Comparison of ENCODE assay signal across 23 cellular contexts in genomic region chr2:181170256-181170655, GRCh38.
DNase-seq lines count a peak whose midpoint lies in the region; ATAC-seq, FAIRE-seq and TF ChIP-seq lines count a peak whose summit lies in the region.
"Had no signal": no experiment of that assay in that cellular context is flagged by ENCODE, and none has a peak within 500 bp of the region (broad histone marks: within the 10 kb centered on the region; RNA-seq: fewer than 3 reads in every experiment).

No MANE protein-coding gene starts in this region.

- H2AK5ac ChIP-seq in mesenchymal stem cell (ENCODE audit: low read length, severe bottlenecking) = no peak overlapping the region

- no peak overlapping the region for H3K4me3 Mint-ChIP-seq in CD4-positive, alpha-beta T cell
- H3K4me3 Mint-ChIP-seq in CD8-positive, alpha-beta memory T cell = peak overlapping the region; percentile 2 to 69 (median 63)

- TF ChIP-seq EP300 in GM12878 (IDR thresholded peaks at IDR 0.05; ENCODE audit: borderline replicate concordance in 1 of 2, control insufficient read depth in 1 of 2, low read depth in 2 of 2, low read length in 2 of 2) = no peak

- no peaks in the 10 kb centered on the region for H4K20me1 ChIP-seq in GM12878 (ENCODE audit: control insufficient read depth, insufficient read depth)

- H2BK12ac ChIP-seq in mesenchymal stem cell (ENCODE audit: low read length in 2 of 2) = no peak overlapping the region

- in situ Hi-C loops in GM12878 (cut with MboI) = no loop called here

- no TSS peak for BruUV-seq in GM12878 (replicated peaks; lab: Mats Ljungman, UMichigan)

- TF ChIP-seq CTCF in CD4-positive, alpha-beta T cell (IDR thresholded peaks at IDR 0.05) = no peak
- TF ChIP-seq CTCF in GM12878 (IDR thresholded peaks at IDR 0.05 in 2 of 3, conservative IDR thresholded peaks at IDR 0.05 in 1 of 3; ENCODE audit: control insufficient read depth in 2 of 3, extremely low read depth in 1 of 3, insufficient read depth in 1 of 3, low read depth in 3 of 3, low read length in 3 of 3) = no peak
- no peak for TF ChIP-seq CTCF in RWPE1 (conservative IDR thresholded peaks at IDR 0.05; ENCODE audit: low read depth)

- peak overlapping the region; percentile 2; the same call in 1 of the 2 replicates for H3K4me2 ChIP-seq in GM12878 (ENCODE audit: control insufficient read depth, insufficient read depth)
- H3K4me2 ChIP-seq in mesenchymal stem cell (ENCODE audit: low read length, poor library complexity, severe bottlenecking) = no peak overlapping the region
- H3K4me2 ChIP-seq: SK-N-SH had no signal

- CTCF ChIA-PET in CD4-positive, alpha-beta T cell (lab: Charles Lee) = interaction anchor here (1.5 to 1.6 kb wide), 2 partner anchors 8 to 30 kb away, joined by 3 to 7 read pairs; no protein-coding TSS in a partner anchor
- CTCF ChIA-PET in CD8-positive, alpha-beta memory T cell (lab: Charles Lee) = interaction anchor here (1.2 to 1.7 kb wide), 2 partner anchors 9 to 345 kb away, joined by 3 to 6 read pairs; no protein-coding TSS in a partner anchor
- CTCF ChIA-PET in GM12878 (lab: Yijun Ruan, JAX) (interaction anchor here (1.0 to 1.9 kb wide), 3 partner anchors 9 to 28 kb away, joined by 3 to 7 read pairs (median 3); no protein-coding TSS in a partner anchor), RWPE1 (lab: Yijun Ruan, JAX) (no interaction called here)

- H2BK120ac ChIP-seq in mesenchymal stem cell (ENCODE audit: low read depth, low read length) = no peak overlapping the region

- no peak overlapping the region for H2BK15ac ChIP-seq in mesenchymal stem cell (ENCODE audit: low read depth, poor library complexity, severe bottlenecking)

- H3K27ac ChIP-seq in CD4-positive, alpha-beta T cell (ENCODE audit: low read depth, low read length) = no peak overlapping the region
- H3K27ac ChIP-seq in CD8-positive, alpha-beta memory T cell (ENCODE audit: low read depth, low read length) = no peak overlapping the region
- H3K27ac ChIP-seq in GM12878 (ENCODE audit: control insufficient read depth, insufficient read depth) (no peak overlapping the region), RWPE1 (no peak overlapping the region), mesenchymal stem cell (ENCODE audit: low read length, poor library complexity, severe bottlenecking) (no peak overlapping the region)
- H3K27ac ChIP-seq: adrenal gland, transverse colon had no signal

- no peak overlapping the region for H2BK5ac ChIP-seq in mesenchymal stem cell (ENCODE audit: low read depth, low read length, poor library complexity, severe bottlenecking)

- no peaks in the 10 kb centered on the region for H3K79me1 ChIP-seq in mesenchymal stem cell (replicated peaks; ENCODE audit: low read length, poor library complexity, severe bottlenecking)

- intact Hi-C loops in CD4-positive, alpha-beta T cell (cut with DNase I, micrococcal nuclease) = loop anchor here in 1 of 2 experiments (10.0 kb wide), 1 partner anchor 45 kb away; no protein-coding TSS in a partner anchor
- intact Hi-C loops in GM12878 (cut with micrococcal nuclease; ENCODE audit: unreplicated experiment) = loop anchor here (5.0 kb wide), 1 partner anchor 287 kb away; the partner anchor contains the start of gene ITGA4

- no peaks in the 10 kb centered on the region for H3K27me3 ChIP-seq in CD4-positive, alpha-beta T cell (ENCODE audit: control insufficient read depth, insufficient read depth, low read length)
- H3K27me3 ChIP-seq in CD8-positive, alpha-beta memory T cell (ENCODE audit: insufficient read depth, low read length, poor library complexity, severe bottlenecking) = no peaks in the 10 kb centered on the region
- H3K27me3 ChIP-seq in GM12878 (replicated peaks in 1 of 2; ENCODE audit: control insufficient read depth in 2 of 2, insufficient read depth in 2 of 2, low read length in 1 of 2) (no peaks in the 10 kb centered on the region), mesenchymal stem cell (ENCODE audit: control insufficient read depth in 1 of 2, insufficient read depth in 1 of 2, low read length in 2 of 2) (no peaks in the 10 kb centered on the region)
- H3K27me3 ChIP-seq: adrenal gland, transverse colon had no signal

- no peak overlapping the region for H3K4me3 ChIP-seq in CD8-positive, alpha-beta memory T cell (ENCODE audit: low read length)
- H3K4me3 ChIP-seq in GM12878 (no peak overlapping the region), mesenchymal stem cell (ENCODE audit: insufficient read depth in 1 of 2, low read depth in 1 of 2, low read length in 2 of 2) (no peak overlapping the region)
- H3K4me3 ChIP-seq: adrenal gland, lung, transverse colon had no signal

- RAD21 ChIA-PET in GM12878 (lab: Charles Lee; ENCODE audit: unreplicated experiment) = interaction anchor here (1.5 kb wide), 1 partner anchor 8 kb away, joined by 4 read pairs; no protein-coding TSS in a partner anchor

- no peak overlapping the region for H4K91ac ChIP-seq in mesenchymal stem cell (ENCODE audit: low read length)

- 0% methylated on average over 2 of the region's 2 CpGs for WGBS in GM12878 (ENCODE audit: insufficient coverage, insufficient replicate concordance, low lambda C conversion rate, missing lambda C conversion rate)
- 100% methylated on average over 1 of the region's 2 CpGs for WGBS in mesenchymal stem cell

- peaks cover 6% of the 10 kb centered on the region for H3K9me3 ChIP-seq in CD4-positive, alpha-beta T cell (ENCODE audit: control insufficient read depth, low read length)
- peaks cover 9% of the 10 kb centered on the region for H3K9me3 ChIP-seq in CD8-positive, alpha-beta memory T cell (ENCODE audit: low read length)
- H3K9me3 ChIP-seq in GM12878 (replicated peaks; ENCODE audit: control insufficient read depth, insufficient read depth, low read length) = peaks cover 15% of the 10 kb centered on the region
- no peaks in the 10 kb centered on the region for H3K9me3 ChIP-seq in mesenchymal stem cell (ENCODE audit: control insufficient read depth, low read length)
- H3K9me3 ChIP-seq: adrenal gland, SK-N-SH, transverse colon had no signal

- H3K36me3 ChIP-seq in CD8-positive, alpha-beta memory T cell (ENCODE audit: insufficient read depth, low read length) = no peaks in the 10 kb centered on the region
- H3K36me3 ChIP-seq in GM12878 (ENCODE audit: control insufficient read depth in 2 of 2, insufficient read depth in 2 of 2, low read length in 1 of 2) (no peaks in the 10 kb centered on the region), mesenchymal stem cell (ENCODE audit: control insufficient read depth in 1 of 2, insufficient read depth in 2 of 2, low read depth in 1 of 2, low read length in 2 of 2) (no peaks in the 10 kb centered on the region)
- H3K36me3 ChIP-seq: adrenal gland, transverse colon had no signal

- no peaks in the 10 kb centered on the region for H3K27me3 Mint-ChIP-seq in CD4-positive, alpha-beta T cell
- H3K27me3 Mint-ChIP-seq in CD8-positive, alpha-beta memory T cell = no peaks in the 10 kb centered on the region
- H3K27me3 Mint-ChIP-seq: stimulated activated naive CD8-positive, alpha-beta T cell treated with anti-CD3 and anti-CD28 coated beads, Interleukin-15, amount 100 ng/mL, for 72 hours had no signal

- H3K9ac ChIP-seq in GM12878 (ENCODE audit: control insufficient read depth, insufficient read depth, low read length) = no peak overlapping the region
- no peak overlapping the region for H3K9ac ChIP-seq in mesenchymal stem cell (ENCODE audit: low read length)
- H3K9ac ChIP-seq: SK-N-SH had no signal

- H3K4ac ChIP-seq in mesenchymal stem cell (ENCODE audit: low read depth in 1 of 2, low read length in 2 of 2) = no peak overlapping the region

- H3K14ac ChIP-seq in mesenchymal stem cell (ENCODE audit: low read length in 2 of 2) = no peak overlapping the region

- no peak for TF ChIP-seq RAD21 in GM12878 (IDR thresholded peaks at IDR 0.05; ENCODE audit: insufficient read depth, low read depth, low read length)

- no peaks in the 10 kb centered on the region for H3K79me2 ChIP-seq in GM12878 (ENCODE audit: control insufficient read depth, insufficient read depth, low read length)

- H3K23ac ChIP-seq in mesenchymal stem cell (ENCODE audit: low read length in 2 of 2) = no peak overlapping the region

- FAIRE-seq in GM12878 (lab: Jason Lieb, UNC) = no peak
- FAIRE-seq: HepG2, keratinocyte, RCC 7860 had no signal

- no peak for DNase-seq in CD4-positive, alpha-beta T cell
- DNase-seq in CD8-positive, alpha-beta memory T cell = no peak
- no peak for DNase-seq in GM12878 (ENCODE audit: low read depth, low spot score)
- no peak for DNase-seq in RWPE1 (ENCODE audit: low spot score)
- no peak for DNase-seq in mesenchymal stem cell
- no peak for DNase-seq in OCI-M2 (lab: John Stamatoyannopoulos, UW; ENCODE audit: unreplicated experiment)
- DNase-seq: activated CD4-positive, alpha-beta T cell treated with anti-CD3 and anti-CD28 coated beads for 48 hours; adrenal gland; erythroblast; foreskin melanocyte; hippocampal formation; NCI-H2227 treated with DMSO at 0.1 percent for 48 hours; posterior cingulate gyrus; SK-N-SH; stimulated activated CD4-positive, alpha-beta T cell treated with anti-CD3 and anti-CD28 coated beads, Interleukin-2, amount 100 ng/mL, for 24 hours; stimulated activated naive CD8-positive, alpha-beta T cell treated with anti-CD3 and anti-CD28 coated beads, Interleukin-15, amount 100 ng/mL, for 72 hours; transverse colon had no signal

- no peak overlapping the region for H2AFZ ChIP-seq in GM12878 (ENCODE audit: control insufficient read depth, low read depth, low read length)
- H2AFZ ChIP-seq in mesenchymal stem cell (ENCODE audit: low read depth, low read length) = no peak overlapping the region

- no peak overlapping the region for H3K18ac ChIP-seq in mesenchymal stem cell (ENCODE audit: low read depth in 1 of 2, low read length in 2 of 2)

- H3K36me3 Mint-ChIP-seq in CD4-positive, alpha-beta T cell (ENCODE audit: low read depth) = peaks cover 29% of the 10 kb centered on the region
- H3K36me3 Mint-ChIP-seq in CD8-positive, alpha-beta memory T cell = peaks cover 10 to 49% (median 47%) of the 10 kb centered on the region in 3 donors

- POLR2A ChIA-PET in CD4-positive, alpha-beta T cell (lab: Charles Lee) = interaction anchor here (0.8 to 1.5 kb wide), 4 partner anchors 8 to 287 kb away, joined by 3 to 4 read pairs (median 3); no protein-coding TSS in a partner anchor
- POLR2A ChIA-PET in CD8-positive, alpha-beta memory T cell (lab: Charles Lee) = interaction anchor here (0.6 kb wide), 1 partner anchor 292 kb away, joined by 3 read pairs; no protein-coding TSS in a partner anchor
- POLR2A ChIA-PET in GM12878 (lab: Charles Lee) = interaction anchor here (0.8 to 1.1 kb wide), 3 partner anchors 17 to 492 kb away, joined by 3 to 4 read pairs (median 4); no protein-coding TSS in a partner anchor
- POLR2A ChIA-PET in RWPE1 (lab: Yijun Ruan, JAX; ENCODE audit: low non-redundant PET) = no interaction called here

- H3K4me1 Mint-ChIP-seq in CD4-positive, alpha-beta T cell (ENCODE audit: low read depth) = peaks cover 56% of the 10 kb centered on the region
- H3K4me1 Mint-ChIP-seq in CD8-positive, alpha-beta memory T cell = peaks cover 77 to 96% (median 81%) of the 10 kb centered on the region in 3 donors

- TF ChIP-seq POLR2A in GM12878 (IDR thresholded peaks at IDR 0.05; ENCODE audit: low read depth, low read length) = no peak

- no peak overlapping the region for H4K8ac ChIP-seq in mesenchymal stem cell (ENCODE audit: low read length)

- peaks cover 9% of the 10 kb centered on the region for H3K9me3 Mint-ChIP-seq in CD4-positive, alpha-beta T cell
- peaks cover 17 to 33% (median 29%) of the 10 kb centered on the region in 5 donors for H3K9me3 Mint-ChIP-seq in CD8-positive, alpha-beta memory T cell

- ATAC-seq in CD4-positive, alpha-beta T cell (ENCODE audit: poor library complexity) = no peak
- ATAC-seq in HG03442 (IDR thresholded peaks at IDR 0.05; ENCODE audit: unreplicated experiment) = peak; percentile 44
- ATAC-seq in GM12878 = peak; percentile 44
- ATAC-seq: HCT116; HepG2; stimulated activated naive CD8-positive, alpha-beta T cell treated with anti-CD3 and anti-CD28 coated beads, Interleukin-15, amount 100 ng/mL, for 72 hours had no signal

- SMC1A ChIA-PET in GM12878 (lab: Charles Lee; ENCODE audit: uncharacterized antibody, unreplicated experiment) = interaction anchor here (0.9 to 2.2 kb wide), 5 partner anchors 13 to 142 kb away, joined by 3 to 5 read pairs (median 4); no protein-coding TSS in a partner anchor

- H3K4me1 ChIP-seq in CD8-positive, alpha-beta memory T cell (ENCODE audit: insufficient read depth, low read length) = peaks cover 33% of the 10 kb centered on the region
- peaks cover 15% of the 10 kb centered on the region for H3K4me1 ChIP-seq in GM12878 (ENCODE audit: control insufficient read depth, insufficient read depth, low read length)
- no peaks in the 10 kb centered on the region for H3K4me1 ChIP-seq in mesenchymal stem cell (ENCODE audit: control insufficient read depth, insufficient read depth, low read depth, low read length)
- H3K4me1 ChIP-seq: adrenal gland had no signal

- H3K27ac Mint-ChIP-seq in CD4-positive, alpha-beta T cell = peak overlapping the region; percentile 69
- H3K27ac Mint-ChIP-seq in CD8-positive, alpha-beta memory T cell = peak overlapping the region; percentile 83 to 98 (median 94)
